ENCODE assay signal across 9 cellular contexts in genomic region chr14:76863724-76864407, GRCh38. TPM values are rescaled to one million over a fixed set of nuclear protein-coding genes. Genes with fewer than 3 reads are reported as not detected.
A peak's percentile ranks its signal among the peaks of the same experiment; 100 is the strongest.
DNase-seq lines count a peak whose midpoint lies in the region; ATAC-seq, FAIRE-seq and TF ChIP-seq lines count a peak whose summit lies in the region.
"Had no signal": no experiment of that assay in that cellular context is flagged by ENCODE, and none has a peak within 500 bp of the region (broad histone marks: within the 10 kb centered on the region; RNA-seq: fewer than 3 reads in every experiment).

No MANE protein-coding gene starts in this region.

- no peaks in the 10 kb centered on the region for H3K36me3 Mint-ChIP-seq in Caco-2 (ENCODE audit: insufficient read depth, unreplicated experiment)

- intact Hi-C loops in Caco-2 (cut with micrococcal nuclease; ENCODE audit: unreplicated experiment) (no loop called here), kidney (cut with DNase I) (no loop called here)

- no peaks in the 10 kb centered on the region for H3K9me3 ChIP-seq in Caco-2
- no peaks in the 10 kb centered on the region for H3K9me3 ChIP-seq in kidney (ENCODE audit: control insufficient read depth in 1 of 2, low read length in 2 of 2)

- no peaks in the 10 kb centered on the region for H3K4me1 Mint-ChIP-seq in Caco-2 (ENCODE audit: low read depth, unreplicated experiment)

- no peak overlapping the region for H3K27ac Mint-ChIP-seq in Caco-2 (ENCODE audit: unreplicated experiment)

- no peak for FAIRE-seq in bronchial epithelial cell (lab: Jason Lieb, UNC)
- no peak for FAIRE-seq in kidney (lab: Jason Lieb, UNC)

- TF ChIP-seq CTCF in Caco-2 (IDR thresholded peaks at IDR 0.05; ENCODE audit: insufficient read depth in 1 of 2, low read depth in 1 of 2, low read length in 1 of 2, severe bottlenecking in 1 of 2, unreplicated experiment in 1 of 2) = no peak
- no peak for TF ChIP-seq CTCF in bronchial epithelial cell (IDR thresholded peaks at IDR 0.05; ENCODE audit: insufficient read depth, low read length, severe bottlenecking)
- TF ChIP-seq CTCF in kidney (IDR thresholded peaks at IDR 0.05; ENCODE audit: borderline replicate concordance, extremely low read depth, insufficient read depth) = no peak

- POLR2A ChIA-PET in Caco-2 (lab: Charles Lee) = no interaction called here

- DNase-seq in Caco-2 (peak; percentile 33 to 54), MV-4-11 (lab: John Stamatoyannopoulos, UW) (peak; percentile 97), bronchial epithelial cell (ENCODE audit: low read depth) (peak; percentile 12), myocyte (ENCODE audit: low read depth) (peak; percentile 65), kidney (no peak), H4 (ENCODE audit: low spot score) (no peak)
- no peak for DNase-seq in stimulated activated CD4-positive, alpha-beta T cell treated with anti-CD3 and anti-CD28 coated beads, Interleukin-12 subunit alpha, Interleukin-12 subunit beta, amount 100 ng/mL, for 4 hours

- peaks cover 2% of the 10 kb centered on the region for H3K27me3 Mint-ChIP-seq in Caco-2 (ENCODE audit: insufficient read depth, unreplicated experiment)

- no TSS peak for BruUV-seq in Caco-2 (replicated peaks; lab: Mats Ljungman, UMichigan)

- H3K27ac ChIP-seq in kidney (ENCODE audit: low read depth in 2 of 2, low read length in 2 of 2) = peak overlapping the region in 1 of 2 donors; percentile 28

- peak overlapping the region; percentile 30 for H3K4me3 Mint-ChIP-seq in Caco-2 (ENCODE audit: unreplicated experiment)
- H3K4me3 Mint-ChIP-seq: central memory CD8-positive, alpha-beta T cell had no signal

- H3K4me3 ChIP-seq in Caco-2 (ENCODE audit: low read depth, low read length) (no peak overlapping the region), bronchial epithelial cell (ENCODE audit: low read depth, low read length) (no peak overlapping the region), kidney (ENCODE audit: low read length in 2 of 2) (peak overlapping the region in 1 of 2 donors; percentile 18)

- H3K9ac ChIP-seq in kidney (ENCODE audit: low read length in 2 of 2) = no peak overlapping the region

- no peaks in the 10 kb centered on the region for H3K9me3 Mint-ChIP-seq in Caco-2 (ENCODE audit: unreplicated experiment)
- H3K9me3 Mint-ChIP-seq: central memory CD8-positive, alpha-beta T cell had no signal

- H3K4me1 ChIP-seq in Caco-2 (no peaks in the 10 kb centered on the region), kidney (ENCODE audit: control insufficient read depth in 1 of 2, insufficient read depth in 1 of 2, low read depth in 1 of 2, low read length in 2 of 2) (peaks cover 0 to 10% of the 10 kb centered on the region in 2 donors)

- CTCF ChIA-PET in Caco-2 (lab: Charles Lee) = interaction anchor here (0.6 to 0.8 kb wide), 2 partner anchors 53 to 158 kb away, joined by 5 read pairs; no protein-coding TSS in a partner anchor

- H3K36me3 ChIP-seq in Caco-2 (ENCODE audit: control insufficient read depth, insufficient read depth, low read length) (no peaks in the 10 kb centered on the region), bronchial epithelial cell (ENCODE audit: control insufficient read depth, insufficient read depth, low read length) (no peaks in the 10 kb centered on the region), kidney (ENCODE audit: control insufficient read depth in 1 of 2, insufficient read depth in 2 of 2, low read length in 2 of 2) (no peaks in the 10 kb centered on the region)

- H3K27me3 ChIP-seq in Caco-2 (replicated peaks; ENCODE audit: control insufficient read depth, insufficient read depth, low read length) (no peaks in the 10 kb centered on the region), bronchial epithelial cell (ENCODE audit: control insufficient read depth, insufficient read depth, low read length) (no peaks in the 10 kb centered on the region)

- no peak for ATAC-seq in GM21619 (IDR thresholded peaks at IDR 0.05; ENCODE audit: unreplicated experiment)

RNA-seq across cellular contexts. Expression of gene LRRC74A, which starts 37.7 kb away (rescaled TPM):
- not detected in 2 replicates for total RNA-seq in Caco-2 (2022)
- total RNA-seq in bronchial epithelial cell = not detected in 2 replicates
- not detected in 2 replicates for total RNA-seq in myocyte
- not detected for polyA plus RNA-seq in myocyte (2012)
- total RNA-seq in kidney = not detected
- polyA plus RNA-seq in kidney (ENCODE audit: insufficient read depth, low read depth, low replicate concordance) = not detected
- not detected in 2 replicates for total RNA-seq in H4 (2014; rRNA removed; shearing (Covaris generic))

RNA-seq across cellular contexts. Expression of gene ANGEL1, which starts 51.2 kb away (rescaled TPM):
- total RNA-seq in Caco-2 (2022) (23.0 and 23.2 TPM in 2 replicates), bronchial epithelial cell (5.5 and 6.1 TPM in 2 replicates), myocyte (15.0 and 18.7 TPM in 2 replicates), kidney (21.5 TPM)
- 14.2 TPM for polyA plus RNA-seq in myocyte (2012)
- 6.3 TPM for polyA plus RNA-seq in kidney (ENCODE audit: insufficient read depth, low read depth, low replicate concordance)
- 7.7 and 9.3 TPM in 2 replicates for total RNA-seq in H4 (2014; rRNA removed; shearing (Covaris generic))

Comparison
In these comparisons a context has a peak if more than half of its experiments do, and no peak if none do; other contexts are left out.
1. DNase-seq: peak in Caco-2 (2 of 2), MV-4-11 (single experiment), bronchial epithelial cell (single experiment) and myocyte (single experiment); none in kidney (single experiment), H4 (single experiment) and stimulated activated CD4-positive, alpha-beta T cell treated with anti-CD3 and anti-CD28 coated beads, Interleukin-12 subunit alpha, Interleukin-12 subunit beta, amount 100 ng/mL, for 4 hours (single experiment).